In the genomic region with DNA sequence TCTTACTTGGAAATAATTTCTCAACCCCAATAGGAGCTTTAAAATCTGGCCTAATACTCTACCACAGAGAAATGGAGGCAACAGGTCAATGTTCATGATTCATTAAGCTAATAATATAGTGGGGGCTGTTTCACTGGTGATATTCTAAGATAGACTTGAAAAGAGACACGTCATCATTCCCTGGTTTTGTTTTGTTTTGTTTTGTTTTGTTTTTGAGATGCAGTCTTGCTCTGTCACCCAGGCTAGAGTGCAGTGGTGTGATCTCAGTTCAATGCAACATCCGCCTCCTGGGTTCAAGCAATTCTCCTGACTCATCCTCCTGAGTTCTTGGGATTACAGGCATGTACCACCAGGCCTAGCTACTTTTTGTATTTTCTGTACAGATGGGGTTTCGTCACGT, we compare ENCODE assay signal across 28 cellular contexts. TPM values are rescaled to one million over a fixed set of nuclear protein-coding genes. Genes with fewer than 3 reads are reported as not detected.
DNase-seq lines count a peak whose midpoint lies in the region; ATAC-seq, FAIRE-seq and TF ChIP-seq lines count a peak whose summit lies in the region.
"Had no signal": no experiment of that assay in that cellular context is flagged by ENCODE, and none has a peak within 500 bp of the region (broad histone marks: within the 10 kb centered on the region; RNA-seq: fewer than 3 reads in every experiment).

No MANE protein-coding gene starts in this region.

- ATAC-seq in HG03432 (IDR thresholded peaks at IDR 0.05; ENCODE audit: unreplicated experiment) (no peak), HG03135 (IDR thresholded peaks at IDR 0.05; ENCODE audit: unreplicated experiment) (no peak), HG03342 (IDR thresholded peaks at IDR 0.05; ENCODE audit: unreplicated experiment) (no peak)
- ATAC-seq: HCT116; heart left ventricle; naive thymus-derived CD8-positive, alpha-beta T cell had no signal

- FAIRE-seq in astrocyte (lab: Jason Lieb, UNC): no peak
- FAIRE-seq: HTR-8/SVneo had no signal

- H3K79me2 ChIP-seq in astrocyte (ENCODE audit: insufficient read depth, low read length) (no peaks in the 10 kb centered on the region), fibroblast of lung (ENCODE audit: control insufficient read depth, insufficient read depth, low read length) (no peaks in the 10 kb centered on the region)

- H4K20me1 ChIP-seq in astrocyte (ENCODE audit: insufficient read depth, low read length): no peaks in the 10 kb centered on the region
- no peaks in the 10 kb centered on the region for H4K20me1 ChIP-seq in fibroblast of lung (ENCODE audit: control insufficient read depth, extremely low read depth, insufficient read depth, low read length)
- H4K20me1 ChIP-seq: BLaER1 had no signal

- no peak overlapping the region for H3K27ac Mint-ChIP-seq in astrocyte (ENCODE audit: unreplicated experiment)
- H3K27ac Mint-ChIP-seq: activated naive CD4-positive, alpha-beta T cell treated with anti-CD3 and anti-CD28 coated beads, Interleukin-2, amount 50 U/mL, for 24 hours; brain; naive thymus-derived CD8-positive, alpha-beta T cell had no signal

- no peaks in the 10 kb centered on the region for H3K4me1 Mint-ChIP-seq in astrocyte (ENCODE audit: low read depth, unreplicated experiment)
- H3K4me1 Mint-ChIP-seq: activated naive CD4-positive, alpha-beta T cell treated with anti-CD3 and anti-CD28 coated beads, Interleukin-2, amount 50 U/mL, for 24 hours; naive thymus-derived CD8-positive, alpha-beta T cell had no signal

- H3K36me3 ChIP-seq in HEK293 (ENCODE audit: control insufficient read depth in 2 of 2, insufficient read depth in 1 of 2, low read length in 2 of 2): no peaks in the 10 kb centered on the region
- no peaks in the 10 kb centered on the region for H3K36me3 ChIP-seq in astrocyte (ENCODE audit: insufficient read depth, low read length)
- no peaks in the 10 kb centered on the region for H3K36me3 ChIP-seq in fibroblast of lung (ENCODE audit: control insufficient read depth, insufficient read depth, low read length)
- H3K36me3 ChIP-seq: BLaER1, heart left ventricle, right atrium auricular region, uterus had no signal

- peak; percentile 31 for DNase-seq in AG10803 (ENCODE audit: low read depth)
- no peak for DNase-seq in astrocyte (ENCODE audit: low read depth)
- peak; percentile 12 to 27 for DNase-seq in fibroblast of lung (ENCODE audit: low read depth in 2 of 2)
- no peak for DNase-seq in dedifferentiated amniotic fluid mesenchymal stem cell (ENCODE audit: extremely low spot score)
- DNase-seq: activated CD4-positive, CD25-positive, alpha-beta regulatory T cell treated with anti-CD3 and anti-CD28 coated beads, Interleukin-2, amount 50 U/mL, for 72 hours; activated T-cell treated with anti-CD3 and anti-CD28 coated beads, Interleukin-2, amount 50 U/mL, for 48 hours; Caco-2; cortex of kidney; DND-41; heart left ventricle; Kasumi-1; naive thymus-derived CD8-positive, alpha-beta T cell; NCI-H1105; NCI-H2081 treated with DMSO at 0.1 percent for 48 hours; NCI-H446; SHP77 treated with DMSO at 0.1 percent for 48 hours; SW 1271; uterus had no signal

- no peaks in the 10 kb centered on the region for H3K9me3 Mint-ChIP-seq in astrocyte (ENCODE audit: unreplicated experiment)
- H3K9me3 Mint-ChIP-seq: activated naive CD4-positive, alpha-beta T cell treated with anti-CD3 and anti-CD28 coated beads, Interleukin-2, amount 50 U/mL, for 24 hours; brain had no signal

- H3K27me3 ChIP-seq in astrocyte (ENCODE audit: insufficient read depth, low read length): no peaks in the 10 kb centered on the region
- H3K27me3 ChIP-seq in fibroblast of lung (ENCODE audit: control insufficient read depth, insufficient read depth, low read length): no peaks in the 10 kb centered on the region
- H3K27me3 ChIP-seq: BLaER1, heart left ventricle, right atrium auricular region, uterus had no signal

- CTCF ChIA-PET in HEK293 (lab: Yijun Ruan, JAX): interaction anchor here (0.7 kb wide), 1 partner anchor 92 kb away, joined by 3 read pairs; no protein-coding TSS in a partner anchor

- no peak overlapping the region for H3K4me3 ChIP-seq in AG10803 (ENCODE audit: low read length)
- H3K4me3 ChIP-seq in HEK293 (ENCODE audit: low read depth, low read length): no peak overlapping the region
- no peak overlapping the region for H3K4me3 ChIP-seq in astrocyte (ENCODE audit: insufficient read depth, low read depth, low read length)
- H3K4me3 ChIP-seq in fibroblast of lung (replicated peaks in 1 of 4; ENCODE audit: control extremely low read depth in 1 of 4, insufficient read depth in 1 of 4, low read depth in 3 of 4, low read length in 4 of 4): no peak overlapping the region
- H3K4me3 ChIP-seq: BLaER1, heart left ventricle, right atrium auricular region, uterus had no signal

- TF ChIP-seq CTCF in AG10803 (conservative IDR thresholded peaks at IDR 0.05; ENCODE audit: low read length) (no peak), HEK293 (tag by site-specific recombination; IDR thresholded peaks at IDR 0.05) (no peak), astrocyte (IDR thresholded peaks at IDR 0.05; ENCODE audit: insufficient read depth, low read depth, low read length) (no peak), fibroblast of lung (conservative IDR thresholded peaks at IDR 0.05 in 1 of 2, IDR thresholded peaks at IDR 0.05 in 1 of 2; ENCODE audit: low read depth in 1 of 2, low read length in 2 of 2) (no peak)

- H3K27ac ChIP-seq in HEK293 (ENCODE audit: extremely low read depth, low read depth, low read length) (no peak overlapping the region), astrocyte (ENCODE audit: low read depth, low read length) (peak overlapping the region; percentile 21), fibroblast of lung (ENCODE audit: insufficient read depth, low read length) (no peak overlapping the region)
- H3K27ac ChIP-seq: BLaER1, heart left ventricle, right atrium auricular region, uterus had no signal

- H3K27me3 Mint-ChIP-seq in astrocyte (ENCODE audit: low read depth, unreplicated experiment): no peaks in the 10 kb centered on the region
- H3K27me3 Mint-ChIP-seq: activated naive CD4-positive, alpha-beta T cell treated with anti-CD3 and anti-CD28 coated beads, Interleukin-2, amount 50 U/mL, for 24 hours; brain; naive thymus-derived CD8-positive, alpha-beta T cell had no signal

- H3K4me2 ChIP-seq in astrocyte (ENCODE audit: low read length) (no peak overlapping the region), fibroblast of lung (ENCODE audit: extremely low read depth, insufficient read depth, low read length) (no peak overlapping the region)
- H3K4me2 ChIP-seq: BLaER1 had no signal

- H2AFZ ChIP-seq in astrocyte (ENCODE audit: low read depth, low read length) (no peak overlapping the region), fibroblast of lung (ENCODE audit: low read length) (no peak overlapping the region)

- H3K4me1 ChIP-seq in HEK293 (ENCODE audit: control insufficient read depth, insufficient read depth, low read length) (no peaks in the 10 kb centered on the region), astrocyte (ENCODE audit: insufficient read depth, low read length) (no peaks in the 10 kb centered on the region), fibroblast of lung (ENCODE audit: control insufficient read depth, extremely low read depth, insufficient read depth, low read length) (no peaks in the 10 kb centered on the region)
- H3K4me1 ChIP-seq: BLaER1, Caco-2, uterus had no signal

- H3K4me3 Mint-ChIP-seq in astrocyte (ENCODE audit: unreplicated experiment): no peak overlapping the region
- H3K4me3 Mint-ChIP-seq: activated naive CD4-positive, alpha-beta T cell treated with anti-CD3 and anti-CD28 coated beads, Interleukin-2, amount 50 U/mL, for 24 hours; brain; naive thymus-derived CD8-positive, alpha-beta T cell had no signal

- H3K9me3 ChIP-seq in HEK293 (ENCODE audit: control insufficient read depth, insufficient read depth, low read depth, low read length) (no peaks in the 10 kb centered on the region), astrocyte (ENCODE audit: insufficient read depth, low read depth, low read length) (no peaks in the 10 kb centered on the region), fibroblast of lung (ENCODE audit: control insufficient read depth, insufficient read depth, low read depth, low read length) (no peaks in the 10 kb centered on the region)
- H3K9me3 ChIP-seq: BLaER1, heart left ventricle, right atrium auricular region, uterus had no signal

- H3K9ac ChIP-seq in astrocyte (ENCODE audit: low read length) (no peak overlapping the region), fibroblast of lung (ENCODE audit: insufficient read depth, low read length) (no peak overlapping the region)
- H3K9ac ChIP-seq: BLaER1 had no signal

- no peaks in the 10 kb centered on the region for H3K36me3 Mint-ChIP-seq in astrocyte (ENCODE audit: low read depth, unreplicated experiment)
- H3K36me3 Mint-ChIP-seq: activated naive CD4-positive, alpha-beta T cell treated with anti-CD3 and anti-CD28 coated beads, Interleukin-2, amount 50 U/mL, for 24 hours; brain; naive thymus-derived CD8-positive, alpha-beta T cell had no signal

- POLR2A ChIA-PET in HEK293 (lab: Yijun Ruan, JAX): no interaction called here

TF ChIP-seq in HEK293, 187 proteins besides CTCF, POLR2A, EP300 and RAD21 (continues in another document):
- TF ChIP-seq RBAK (tag by site-specific recombination; IDR thresholded peaks at IDR 0.05) (no peak), TCF7L2 (IDR thresholded peaks at IDR 0.05; ENCODE audit: borderline replicate concordance, low read depth, low read length) (no peak)
- TF ChIP-seq, protein P1, sequence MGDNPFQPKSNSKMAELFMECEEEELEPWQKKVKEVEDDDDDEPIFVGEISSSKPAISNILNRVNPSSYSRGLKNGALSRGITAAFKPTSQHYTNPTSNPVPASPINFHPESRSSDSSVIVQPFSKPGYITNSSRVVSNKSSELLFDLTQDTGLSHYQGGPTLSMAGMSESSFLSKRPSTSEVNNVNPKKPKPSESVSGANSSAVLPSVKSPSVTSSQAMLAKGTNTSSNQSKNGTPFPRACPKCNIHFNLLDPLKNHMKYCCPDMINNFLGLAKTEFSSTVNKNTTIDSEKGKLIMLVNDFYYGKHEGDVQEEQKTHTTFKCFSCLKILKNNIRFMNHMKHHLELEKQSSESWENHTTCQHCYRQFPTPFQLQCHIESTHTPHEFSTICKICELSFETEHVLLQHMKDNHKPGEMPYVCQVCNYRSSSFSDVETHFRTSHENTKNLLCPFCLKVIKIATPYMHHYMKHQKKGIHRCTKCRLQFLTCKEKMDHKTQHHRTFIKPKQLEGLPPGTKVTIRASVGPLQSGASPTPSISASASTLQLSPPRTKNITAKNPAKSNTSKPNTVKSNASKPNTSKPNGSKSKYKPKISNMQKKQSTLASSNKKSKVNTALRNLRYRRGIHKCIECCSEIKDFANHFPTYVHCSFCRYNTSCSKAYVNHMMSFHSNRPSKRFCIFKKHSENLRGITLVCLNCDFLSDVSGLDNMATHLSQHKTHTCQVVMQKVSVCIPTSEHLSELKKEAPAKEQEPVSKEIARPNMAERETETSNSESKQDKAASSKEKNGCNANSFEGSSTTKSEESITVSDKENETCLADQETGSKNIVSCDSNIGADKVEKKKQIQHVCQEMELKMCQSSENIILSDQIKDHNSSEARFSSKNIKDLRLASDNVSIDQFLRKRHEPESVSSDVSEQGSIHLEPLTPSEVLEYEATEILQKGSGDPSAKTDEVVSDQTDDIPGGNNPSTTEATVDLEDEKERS (tag by site-specific recombination; IDR thresholded peaks at IDR 0.05): no peak

RNA-seq across cellular contexts. Expression of gene SOS1, which starts 37.5 kb away (rescaled TPM):
- total RNA-seq in astrocyte (33.3 and 44.0 TPM in 2 replicates), fibroblast of lung (15.9 and 27.6 TPM in 2 replicates)
- 20.2 and 24.9 TPM in 2 replicates for polyA plus RNA-seq in fibroblast of lung
- 10.9 and 14.4 TPM in 2 replicates for polyA plus RNA-seq in fibroblast of lung (2012)
- polyA minus RNA-seq in fibroblast of lung (ENCODE audit: low replicate concordance): 13.5 and 19.0 TPM in 2 replicates

Comparison
In these comparisons a context has a peak if more than half of its experiments do, and no peak if none do; other contexts are left out.
1. DNase-seq: peak in AG10803 (single experiment) and fibroblast of lung (2 of 2); none in astrocyte (single experiment) and dedifferentiated amniotic fluid mesenchymal stem cell (single experiment).